1 cellular context compared by ENCODE assay signal in genomic region chr10:114556236-114557122, GRCh38.
TF ChIP-seq lines count a peak whose summit lies in the region.

No MANE protein-coding gene starts in this region.

TF ChIP-seq in HepG2, 621 proteins besides CTCF, POLR2A, EP300 and RAD21 (continued from another document and continues in another):
- TF ChIP-seq, protein P1, sequence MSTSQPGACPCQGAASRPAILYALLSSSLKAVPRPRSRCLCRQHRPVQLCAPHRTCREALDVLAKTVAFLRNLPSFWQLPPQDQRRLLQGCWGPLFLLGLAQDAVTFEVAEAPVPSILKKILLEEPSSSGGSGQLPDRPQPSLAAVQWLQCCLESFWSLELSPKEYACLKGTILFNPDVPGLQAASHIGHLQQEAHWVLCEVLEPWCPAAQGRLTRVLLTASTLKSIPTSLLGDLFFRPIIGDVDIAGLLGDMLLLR (CRISPR knock-in tag; IDR thresholded peaks at IDR 0.05), result no peak
- TF ChIP-seq, protein P2, sequence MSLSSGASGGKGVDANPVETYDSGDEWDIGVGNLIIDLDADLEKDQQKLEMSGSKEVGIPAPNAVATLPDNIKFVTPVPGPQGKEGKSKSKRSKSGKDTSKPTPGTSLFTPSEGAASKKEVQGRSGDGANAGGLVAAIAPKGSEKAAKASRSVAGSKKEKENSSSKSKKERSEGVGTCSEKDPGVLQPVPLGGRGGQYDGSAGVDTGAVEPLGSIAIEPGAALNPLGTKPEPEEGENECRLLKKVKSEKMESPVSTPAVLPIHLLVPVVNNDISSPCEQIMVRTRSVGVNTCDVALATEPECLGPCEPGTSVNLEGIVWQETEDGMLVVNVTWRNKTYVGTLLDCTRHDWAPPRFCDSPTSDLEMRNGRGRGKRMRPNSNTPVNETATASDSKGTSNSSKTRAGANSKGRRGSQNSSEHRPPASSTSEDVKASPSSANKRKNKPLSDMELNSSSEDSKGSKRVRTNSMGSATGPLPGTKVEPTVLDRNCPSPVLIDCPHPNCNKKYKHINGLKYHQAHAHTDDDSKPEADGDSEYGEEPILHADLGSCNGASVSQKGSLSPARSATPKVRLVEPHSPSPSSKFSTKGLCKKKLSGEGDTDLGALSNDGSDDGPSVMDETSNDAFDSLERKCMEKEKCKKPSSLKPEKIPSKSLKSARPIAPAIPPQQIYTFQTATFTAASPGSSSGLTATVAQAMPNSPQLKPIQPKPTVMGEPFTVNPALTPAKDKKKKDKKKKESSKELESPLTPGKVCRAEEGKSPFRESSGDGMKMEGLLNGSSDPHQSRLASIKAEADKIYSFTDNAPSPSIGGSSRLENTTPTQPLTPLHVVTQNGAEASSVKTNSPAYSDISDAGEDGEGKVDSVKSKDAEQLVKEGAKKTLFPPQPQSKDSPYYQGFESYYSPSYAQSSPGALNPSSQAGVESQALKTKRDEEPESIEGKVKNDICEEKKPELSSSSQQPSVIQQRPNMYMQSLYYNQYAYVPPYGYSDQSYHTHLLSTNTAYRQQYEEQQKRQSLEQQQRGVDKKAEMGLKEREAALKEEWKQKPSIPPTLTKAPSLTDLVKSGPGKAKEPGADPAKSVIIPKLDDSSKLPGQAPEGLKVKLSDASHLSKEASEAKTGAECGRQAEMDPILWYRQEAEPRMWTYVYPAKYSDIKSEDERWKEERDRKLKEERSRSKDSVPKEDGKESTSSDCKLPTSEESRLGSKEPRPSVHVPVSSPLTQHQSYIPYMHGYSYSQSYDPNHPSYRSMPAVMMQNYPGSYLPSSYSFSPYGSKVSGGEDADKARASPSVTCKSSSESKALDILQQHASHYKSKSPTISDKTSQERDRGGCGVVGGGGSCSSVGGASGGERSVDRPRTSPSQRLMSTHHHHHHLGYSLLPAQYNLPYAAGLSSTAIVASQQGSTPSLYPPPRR (CRISPR knock-in tag; IDR thresholded peaks at IDR 0.05; ENCODE audit: borderline replicate concordance), result peak; percentile 45; the same call in 1 of the 2 replicates
- TF ChIP-seq ZNF687 (CRISPR knock-in tag; IDR thresholded peaks at IDR 0.05) (no peak), ZMYM4 (CRISPR knock-in tag; IDR thresholded peaks at IDR 0.05) (no peak; the same call in 1 of the 2 replicates), ZNF83 (CRISPR knock-in tag; IDR thresholded peaks at IDR 0.05; ENCODE audit: borderline replicate concordance) (no peak), MEF2D (CRISPR knock-in tag; IDR thresholded peaks at IDR 0.05) (0 out of 2 replicates have a peak, but pooled peaks have one; percentile 24), FOXP1 (IDR thresholded peaks at IDR 0.05) (no peak), FOXP1 (CRISPR knock-in tag; IDR thresholded peaks at IDR 0.05) (peak; percentile 71), TFDP2 (CRISPR knock-in tag; IDR thresholded peaks at IDR 0.05) (no peak), AGO1 (IDR thresholded peaks at IDR 0.05; ENCODE audit: low read depth, low read length, poor library complexity, severe bottlenecking) (no peak), RXRB (CRISPR knock-in tag; IDR thresholded peaks at IDR 0.05; ENCODE audit: borderline replicate concordance) (peak; percentile 20; the same call in 1 of the 2 replicates), KLF11 (CRISPR knock-in tag; IDR thresholded peaks at IDR 0.05) (no peak), PHB2 (IDR thresholded peaks at IDR 0.05; ENCODE audit: partially characterized antibody) (no peak), ZNF280D (CRISPR knock-in tag; IDR thresholded peaks at IDR 0.05) (no peak), HDAC1 (CRISPR knock-in tag; IDR thresholded peaks at IDR 0.05) (0 out of 2 replicates have a peak, but pooled peaks have one; percentile 20), GABPB1 (CRISPR knock-in tag; IDR thresholded peaks at IDR 0.05) (no peak), NFIC (IDR thresholded peaks at IDR 0.05; ENCODE audit: low read length) (peak; percentile 38; the same call in 1 of the 2 replicates), ARID5B (CRISPR knock-in tag; IDR thresholded peaks at IDR 0.05) (peak; percentile 66), BCL6 (CRISPR knock-in tag; IDR thresholded peaks at IDR 0.05) (peak; percentile 41; the same call in 1 of the 2 replicates), SOX5 (CRISPR knock-in tag; IDR thresholded peaks at IDR 0.05; ENCODE audit: borderline replicate concordance) (no peak), HDAC2 (CRISPR knock-in tag; IDR thresholded peaks at IDR 0.05) (no peak), ZNF629 (CRISPR knock-in tag; conservative IDR thresholded peaks at IDR 0.05) (no peak)
- TF ChIP-seq, protein P3, sequence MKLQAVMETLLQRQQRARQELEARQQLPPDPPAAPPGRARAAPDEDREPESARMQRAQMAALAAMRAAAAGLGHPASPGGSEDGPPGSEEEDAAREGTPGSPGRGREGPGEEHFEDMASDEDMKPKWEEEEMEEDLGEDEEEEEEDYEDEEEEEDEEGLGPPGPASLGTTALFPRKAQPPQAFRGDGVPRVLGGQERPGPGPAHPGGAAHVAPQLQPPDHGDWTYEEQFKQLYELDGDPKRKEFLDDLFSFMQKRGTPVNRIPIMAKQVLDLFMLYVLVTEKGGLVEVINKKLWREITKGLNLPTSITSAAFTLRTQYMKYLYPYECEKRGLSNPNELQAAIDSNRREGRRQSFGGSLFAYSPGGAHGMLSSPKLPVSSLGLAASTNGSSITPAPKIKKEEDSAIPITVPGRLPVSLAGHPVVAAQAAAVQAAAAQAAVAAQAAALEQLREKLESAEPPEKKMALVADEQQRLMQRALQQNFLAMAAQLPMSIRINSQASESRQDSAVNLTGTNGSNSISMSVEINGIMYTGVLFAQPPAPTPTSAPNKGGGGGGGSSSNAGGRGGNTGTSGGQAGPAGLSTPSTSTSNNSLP (IDR thresholded peaks at IDR 0.05; ENCODE audit: low read depth, low read length), result peak; percentile 73
- TF ChIP-seq, protein P4, sequence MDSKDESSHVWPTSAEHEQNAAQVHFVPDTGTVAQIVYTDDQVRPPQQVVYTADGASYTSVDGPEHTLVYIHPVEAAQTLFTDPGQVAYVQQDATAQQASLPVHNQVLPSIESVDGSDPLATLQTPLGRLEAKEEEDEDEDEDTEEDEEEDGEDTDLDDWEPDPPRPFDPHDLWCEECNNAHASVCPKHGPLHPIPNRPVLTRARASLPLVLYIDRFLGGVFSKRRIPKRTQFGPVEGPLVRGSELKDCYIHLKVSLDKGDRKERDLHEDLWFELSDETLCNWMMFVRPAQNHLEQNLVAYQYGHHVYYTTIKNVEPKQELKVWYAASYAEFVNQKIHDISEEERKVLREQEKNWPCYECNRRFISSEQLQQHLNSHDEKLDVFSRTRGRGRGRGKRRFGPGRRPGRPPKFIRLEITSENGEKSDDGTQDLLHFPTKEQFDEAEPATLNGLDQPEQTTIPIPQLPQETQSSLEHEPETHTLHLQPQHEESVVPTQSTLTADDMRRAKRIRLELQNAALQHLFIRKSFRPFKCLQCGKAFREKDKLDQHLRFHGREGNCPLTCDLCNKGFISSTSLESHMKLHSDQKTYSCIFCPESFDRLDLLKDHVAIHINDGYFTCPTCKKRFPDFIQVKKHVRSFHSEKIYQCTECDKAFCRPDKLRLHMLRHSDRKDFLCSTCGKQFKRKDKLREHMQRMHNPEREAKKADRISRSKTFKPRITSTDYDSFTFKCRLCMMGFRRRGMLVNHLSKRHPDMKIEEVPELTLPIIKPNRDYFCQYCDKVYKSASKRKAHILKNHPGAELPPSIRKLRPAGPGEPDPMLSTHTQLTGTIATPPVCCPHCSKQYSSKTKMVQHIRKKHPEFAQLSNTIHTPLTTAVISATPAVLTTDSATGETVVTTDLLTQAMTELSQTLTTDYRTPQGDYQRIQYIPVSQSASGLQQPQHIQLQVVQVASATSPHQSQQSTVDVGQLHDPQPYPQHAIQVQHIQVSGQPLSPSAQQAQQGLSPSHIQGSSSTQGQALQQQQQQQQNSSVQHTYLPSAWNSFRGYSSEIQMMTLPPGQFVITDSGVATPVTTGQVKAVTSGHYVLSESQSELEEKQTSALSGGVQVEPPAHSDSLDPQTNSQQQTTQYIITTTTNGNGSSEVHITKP (CRISPR knock-in tag; IDR thresholded peaks at IDR 0.05; ENCODE audit: low read depth), result no peak
- TF ChIP-seq, protein P5, sequence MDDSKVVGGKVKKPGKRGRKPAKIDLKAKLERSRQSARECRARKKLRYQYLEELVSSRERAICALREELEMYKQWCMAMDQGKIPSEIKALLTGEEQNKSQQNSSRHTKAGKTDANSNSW (CRISPR knock-in tag; IDR thresholded peaks at IDR 0.05; ENCODE audit: borderline replicate concordance), result no peak
- TF ChIP-seq, protein P6, sequence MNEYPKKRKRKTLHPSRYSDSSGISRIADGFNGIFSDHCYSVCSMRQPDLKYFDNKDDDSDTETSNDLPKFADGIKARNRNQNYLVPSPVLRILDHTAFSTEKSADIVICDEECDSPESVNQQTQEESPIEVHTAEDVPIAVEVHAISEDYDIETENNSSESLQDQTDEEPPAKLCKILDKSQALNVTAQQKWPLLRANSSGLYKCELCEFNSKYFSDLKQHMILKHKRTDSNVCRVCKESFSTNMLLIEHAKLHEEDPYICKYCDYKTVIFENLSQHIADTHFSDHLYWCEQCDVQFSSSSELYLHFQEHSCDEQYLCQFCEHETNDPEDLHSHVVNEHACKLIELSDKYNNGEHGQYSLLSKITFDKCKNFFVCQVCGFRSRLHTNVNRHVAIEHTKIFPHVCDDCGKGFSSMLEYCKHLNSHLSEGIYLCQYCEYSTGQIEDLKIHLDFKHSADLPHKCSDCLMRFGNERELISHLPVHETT (CRISPR knock-in tag; conservative IDR thresholded peaks at IDR 0.05), result no peak
